In the genomic region with DNA sequence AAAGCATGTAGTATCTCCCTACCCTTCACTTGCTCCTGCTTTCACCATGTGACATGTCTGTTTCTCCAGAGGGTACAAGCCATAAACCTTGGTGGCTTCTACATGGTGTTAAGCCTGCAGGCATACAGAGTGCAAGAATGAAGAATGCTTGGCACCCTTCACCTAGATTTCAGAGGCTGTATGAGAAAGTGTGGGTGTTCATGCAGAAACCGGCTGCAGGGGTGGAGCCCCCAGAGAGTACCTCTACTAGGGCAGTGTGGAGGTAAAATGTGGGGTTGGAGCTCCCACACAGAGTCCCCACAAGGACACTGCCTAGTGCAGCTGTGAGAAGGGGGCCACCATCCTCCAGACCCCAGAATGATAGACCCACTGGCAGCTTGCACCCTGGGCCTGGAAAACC, we compare ENCODE assay signal across 27 cellular contexts.
"Had no signal": no experiment of that assay in that cellular context is flagged by ENCODE, and none has a peak within 500 bp of the region (broad histone marks: within the 10 kb centered on the region; RNA-seq: fewer than 3 reads in every experiment).

No MANE protein-coding gene starts in this region.

- H3K27ac Mint-ChIP-seq: dendritic cell treated with granulocyte-macrophage colony-stimulating factor and Interleukin-4, amounts not matched to agents 40 ng/mL and 50 ng/mL, for 4 days; effector memory CD8-positive, alpha-beta T cell; endodermal cell; mesothelial cell of epicardium had no signal

- ATAC-seq: effector memory CD8-positive, alpha-beta T cell; esophagus mucosa; gastrocnemius medialis; heart right ventricle; left cardiac atrium; left lung; left ventricle myocardium superior; lower lobe of right lung; mucosa of descending colon had no signal

- H3K9me3 ChIP-seq: colonic mucosa, esophagus squamous epithelium, gastrocnemius medialis, left lung, lower lobe of right lung, mucosa of descending colon had no signal

- H3K27ac ChIP-seq: colonic mucosa, epithelial cell of prostate, esophagus squamous epithelium, gastrocnemius medialis, heart right ventricle, left lung, lower lobe of right lung had no signal

- H3K27me3 ChIP-seq: colonic mucosa, esophagus squamous epithelium, gastrocnemius medialis, heart right ventricle, left lung had no signal

- H3K4me3 Mint-ChIP-seq: dendritic cell treated with granulocyte-macrophage colony-stimulating factor and Interleukin-4, amounts not matched to agents 40 ng/mL and 50 ng/mL, for 4 days; effector memory CD8-positive, alpha-beta T cell; endodermal cell; mesothelial cell of epicardium had no signal

- H3K4me1 ChIP-seq: colonic mucosa, esophagus squamous epithelium, gastrocnemius medialis, heart right ventricle, left lung, lower lobe of right lung had no signal

- FAIRE-seq: endometrium, islet of Langerhans, keratinocyte had no signal

- H3K9me3 Mint-ChIP-seq: dendritic cell treated with granulocyte-macrophage colony-stimulating factor and Interleukin-4, amounts not matched to agents 40 ng/mL and 50 ng/mL, for 4 days; effector memory CD8-positive, alpha-beta T cell had no signal

- DNase-seq: colonic mucosa; cortex of kidney; effector CD8-positive, alpha-beta T cell; effector memory CD8-positive, alpha-beta T cell; endodermal cell; erythroblast; esophagus squamous epithelium; foreskin fibroblast; foreskin melanocyte; gastrocnemius medialis; glutamatergic neuron; head of caudate nucleus; heart right ventricle; hippocampal formation; left cardiac atrium; left lung; left ventricle myocardium superior; lower lobe of right lung; mesenchymal stem cell; mucosa of descending colon had no signal

- H3K36me3 ChIP-seq: colonic mucosa had no signal

- H3K27me3 Mint-ChIP-seq: dendritic cell treated with granulocyte-macrophage colony-stimulating factor and Interleukin-4, amounts not matched to agents 40 ng/mL and 50 ng/mL, for 4 days; effector memory CD8-positive, alpha-beta T cell had no signal

- H3K4me3 ChIP-seq: colonic mucosa, esophagus squamous epithelium, gastrocnemius medialis, heart right ventricle, left lung, lower lobe of right lung, mucosa of descending colon had no signal
